Comparison of ENCODE assay signal across 9 cellular contexts in genomic region chr19:35211545-35212230, GRCh38. TPM values are rescaled to one million over a fixed set of nuclear protein-coding genes. Genes with fewer than 3 reads are reported as not detected.
DNase-seq lines count a peak whose midpoint lies in the region; ATAC-seq and TF ChIP-seq lines count a peak whose summit lies in the region.
"Had no signal": no experiment of that assay in that cellular context is flagged by ENCODE, and none has a peak within 500 bp of the region (broad histone marks: within the 10 kb centered on the region; RNA-seq: fewer than 3 reads in every experiment).

No MANE protein-coding gene starts in this region.

- POLR2A ChIA-PET in activated CD4-positive, alpha-beta memory T cell treated with anti-CD3 and anti-CD28 coated beads, Interleukin-2, amount 10 ng/mL, durations not matched to agents 7 days and 5 days (lab: Charles Lee): interaction anchor here (0.8 to 5.0 kb wide), 20 partner anchors 9 to 609 kb away, joined by 3 to 64 read pairs (median 4); partner anchors contain the start of genes FXYD5 and ZNF302

- WGBS in esophagus, 2 donors: 60 to 64% methylated on average over 7 of the region's 7 CpGs

- no peaks in the 10 kb centered on the region for H3K9me3 ChIP-seq in esophagus (ENCODE audit: control insufficient read depth in 2 of 2, insufficient read depth in 1 of 2, low read depth in 1 of 2, low read length in 1 of 2)

- H3K36me3 Mint-ChIP-seq in activated CD4-positive, alpha-beta memory T cell treated with anti-CD3 and anti-CD28 coated beads, Interleukin-2, amount 10 ng/mL, durations not matched to agents 7 days and 5 days (ENCODE audit: low read depth): peaks cover 20% of the 10 kb centered on the region

- peaks cover 0 to 7% of the 10 kb centered on the region in 2 donors for H3K4me1 ChIP-seq in esophagus (ENCODE audit: control insufficient read depth in 2 of 2, insufficient read depth in 2 of 2, low read length in 1 of 2)

- no peak overlapping the region for H3K4me3 ChIP-seq in esophagus (ENCODE audit: low read depth in 1 of 2, low read length in 2 of 2)

- peaks cover 89% of the 10 kb centered on the region for H3K4me1 Mint-ChIP-seq in activated CD4-positive, alpha-beta memory T cell treated with anti-CD3 and anti-CD28 coated beads, Interleukin-2, amount 10 ng/mL, durations not matched to agents 7 days and 5 days

- CTCF ChIA-PET in activated CD4-positive, alpha-beta memory T cell treated with anti-CD3 and anti-CD28 coated beads, Interleukin-2, amount 10 ng/mL, durations not matched to agents 7 days and 5 days (lab: Charles Lee): interaction anchor here (1.1 to 2.3 kb wide), 4 partner anchors 26 to 70 kb away, joined by 3 to 17 read pairs (median 8); partner anchors contain the start of genes FXYD5 and FXYD7

- peak overlapping the region; percentile 56 for H3K4me3 Mint-ChIP-seq in activated CD4-positive, alpha-beta memory T cell treated with anti-CD3 and anti-CD28 coated beads, Interleukin-2, amount 10 ng/mL, durations not matched to agents 7 days and 5 days

- DNase-seq in activated CD4-positive, alpha-beta memory T cell treated with anti-CD3 and anti-CD28 coated beads, Interleukin-2, amount 10 ng/mL, durations not matched to agents 7 days and 5 days: peak; percentile 91
- peak; percentile 68 for DNase-seq in stimulated activated CD8-positive, alpha-beta memory T cell treated with anti-CD3 and anti-CD28 coated beads, Interleukin-12 subunit alpha, Interleukin-12 subunit beta, amount 100 ng/mL, for 1 hour (ENCODE audit: low read depth)
- no peak for DNase-seq in omental fat pad (ENCODE audit: low spot score)
- no peak for DNase-seq in DMS79 (lab: John Stamatoyannopoulos, UW)
- no peak for DNase-seq in SHP77 treated with DMSO at 0.1 percent for 48 hours (lab: John Stamatoyannopoulos, UW)
- DNase-seq in NCI-H1105 treated with DMSO at 0.1 percent for 48 hours (lab: John Stamatoyannopoulos, UW): no peak

- H3K27me3 Mint-ChIP-seq in activated CD4-positive, alpha-beta memory T cell treated with anti-CD3 and anti-CD28 coated beads, Interleukin-2, amount 10 ng/mL, durations not matched to agents 7 days and 5 days: no peaks in the 10 kb centered on the region

- peaks cover 6% of the 10 kb centered on the region for H3K9me3 Mint-ChIP-seq in activated CD4-positive, alpha-beta memory T cell treated with anti-CD3 and anti-CD28 coated beads, Interleukin-2, amount 10 ng/mL, durations not matched to agents 7 days and 5 days

- H3K27me3 ChIP-seq in esophagus (ENCODE audit: control insufficient read depth in 1 of 2, insufficient read depth in 2 of 2, low read length in 2 of 2): no peaks in the 10 kb centered on the region

- TF ChIP-seq CTCF in GM12874 (IDR thresholded peaks at IDR 0.05; ENCODE audit: insufficient read depth, low read depth, low read length) (peak; percentile 12; the same call in 1 of the 2 replicates), omental fat pad (IDR thresholded peaks at IDR 0.05) (no peak)

- ATAC-seq in omental fat pad (ENCODE audit: low FRiP score): no peak

- H3K27ac Mint-ChIP-seq in activated CD4-positive, alpha-beta memory T cell treated with anti-CD3 and anti-CD28 coated beads, Interleukin-2, amount 10 ng/mL, durations not matched to agents 7 days and 5 days: peak overlapping the region; percentile 99

- H3K27ac ChIP-seq in esophagus (ENCODE audit: low read depth in 2 of 2, low read length in 1 of 2): peak overlapping the region; percentile 67 to 68
- H3K27ac ChIP-seq: KMS-11 had no signal

- H3K36me3 ChIP-seq in esophagus (ENCODE audit: control insufficient read depth in 2 of 2, insufficient read depth in 2 of 2, low read length in 1 of 2): no peaks in the 10 kb centered on the region

RNA-seq across cellular contexts. Expression of gene FAM187B, which starts 16.9 kb away (rescaled TPM):
- not detected for total RNA-seq in activated CD4-positive, alpha-beta memory T cell treated with anti-CD3 and anti-CD28 coated beads, Interleukin-2, amount 10 ng/mL, durations not matched to agents 7 days and 5 days
- under 1 TPM in 1 of 2 donors, not detected in 1; 0.08 TPM for polyA plus RNA-seq in esophagus
- not detected for total RNA-seq in omental fat pad

RNA-seq across cellular contexts. Expression of gene LSR, which starts 37.1 kb away (rescaled TPM):
- 10 to 100 TPM; 13.2 to 13.3 TPM for total RNA-seq in activated CD4-positive, alpha-beta memory T cell treated with anti-CD3 and anti-CD28 coated beads, Interleukin-2, amount 10 ng/mL, durations not matched to agents 7 days and 5 days
- polyA plus RNA-seq in esophagus: 10 to 100 TPM; 39.0 to 63.5 TPM
- total RNA-seq in omental fat pad: 10 to 100 TPM; 10.4 to 30.9 (median 17.9) TPM

RNA-seq across cellular contexts. Expression of gene USF2, which starts 57.1 kb away (rescaled TPM):
- total RNA-seq in activated CD4-positive, alpha-beta memory T cell treated with anti-CD3 and anti-CD28 coated beads, Interleukin-2, amount 10 ng/mL, durations not matched to agents 7 days and 5 days: 100 to 1,000 TPM; 164 to 172 TPM
- polyA plus RNA-seq in esophagus: 10 to 100 TPM; 74.7 to 97.6 TPM
- total RNA-seq in omental fat pad: 100 to 1,000 TPM in 2 of 4 donors, 10 to 100 TPM in 2; 67.0 to 106 (median 92.0) TPM

RNA-seq across cellular contexts. Expression of gene FXYD5, which starts 57.2 kb away (rescaled TPM):
- 100 to 1,000 TPM; 588 to 589 TPM for total RNA-seq in activated CD4-positive, alpha-beta memory T cell treated with anti-CD3 and anti-CD28 coated beads, Interleukin-2, amount 10 ng/mL, durations not matched to agents 7 days and 5 days
- polyA plus RNA-seq in esophagus: 10 to 100 TPM; 33.5 to 94.9 TPM
- 100 to 1,000 TPM in 1 of 4 donors, 10 to 100 TPM in 3; 68.9 to 129 (median 88.8) TPM for total RNA-seq in omental fat pad

Comparison
In these comparisons a context has a peak if more than half of its experiments do, and no peak if none do; other contexts are left out.
1. DNase-seq: peak in activated CD4-positive, alpha-beta memory T cell treated with anti-CD3 and anti-CD28 coated beads, Interleukin-2, amount 10 ng/mL, durations not matched to agents 7 days and 5 days (single experiment) and stimulated activated CD8-positive, alpha-beta memory T cell treated with anti-CD3 and anti-CD28 coated beads, Interleukin-12 subunit alpha, Interleukin-12 subunit beta, amount 100 ng/mL, for 1 hour (single experiment); none in omental fat pad (single experiment), DMS79 (single experiment), SHP77 treated with DMSO at 0.1 percent for 48 hours (single experiment) and NCI-H1105 treated with DMSO at 0.1 percent for 48 hours (single experiment).